Comparison of ENCODE assay signal across 31 cellular contexts in genomic region chr19:629961-630714, GRCh38. TPM values are rescaled to one million over a fixed set of nuclear protein-coding genes. Genes with fewer than 3 reads are reported as not detected.
DNase-seq lines count a peak whose midpoint lies in the region; ATAC-seq and TF ChIP-seq lines count a peak whose summit lies in the region.
"Had no signal": no experiment of that assay in that cellular context is flagged by ENCODE, and none has a peak within 500 bp of the region (broad histone marks: within the 10 kb centered on the region; RNA-seq: fewer than 3 reads in every experiment).

No MANE protein-coding gene starts in this region.

- H3K9me3 ChIP-seq in NT2/D1 (ENCODE audit: insufficient read depth, low read length) (no peaks in the 10 kb centered on the region), sigmoid colon (no peaks in the 10 kb centered on the region)
- H3K9me3 ChIP-seq: gastroesophageal sphincter, upper lobe of right lung had no signal

- H3K4me3 ChIP-seq in NT2/D1 (ENCODE audit: insufficient read length, low read depth), result no peak overlapping the region
- H3K4me3 ChIP-seq in sigmoid colon, result no peak overlapping the region
- H3K4me3 ChIP-seq: gastroesophageal sphincter, upper lobe of right lung had no signal

- H3K36me3 Mint-ChIP-seq in activated T-cell treated with anti-CD3 and anti-CD28 coated beads, Interleukin-2, amount 50 U/mL, for 24 hours (ENCODE audit: low read depth), result peaks cover 70% of the 10 kb centered on the region
- peaks cover 35% of the 10 kb centered on the region for H3K36me3 Mint-ChIP-seq in nephron progenitor cell (ENCODE audit: low read depth)

- H3K27ac Mint-ChIP-seq in activated T-cell treated with anti-CD3 and anti-CD28 coated beads, Interleukin-2, amount 50 U/mL, for 24 hours, result no peak overlapping the region
- peak overlapping the region; percentile 64 for H3K27ac Mint-ChIP-seq in nephron progenitor cell
- H3K27ac Mint-ChIP-seq: B cell; progenitor cell of endocrine pancreas; stimulated activated naive B cell treated with anti-CD40 and anti-IgM and Interleukin-4, amounts not matched to agents 10 μg/mL and 1 μg/mL and 100 μg/mL, for 72 hours; T-helper 1 cell treated with Interleukin-12 subunit alpha and Interleukin-12 subunit beta and Interleukin-4 antibody, amounts not matched to agents 30 μg/mL and 1 μg/mL, for 36 hours had no signal

- no peak for TF ChIP-seq EP300 in sigmoid colon (IDR thresholded peaks at IDR 0.05)

- no peak for DNase-seq in activated T-cell treated with anti-CD3 and anti-CD28 coated beads, Interleukin-2, amount 50 U/mL, for 24 hours
- no peak for DNase-seq in activated T-cell treated with anti-CD3 and anti-CD28 coated beads, Interleukin-2, amount 50 U/mL, for 1 hour
- DNase-seq in NT2/D1 (ENCODE audit: low read depth, low spot score) (no peak), nephron progenitor cell (no peak), sigmoid colon (no peak)
- DNase-seq: activated CD4-positive, alpha-beta T cell treated with anti-CD3 and anti-CD28 coated beads for 1 hour; activated CD8-positive, alpha-beta memory T cell treated with anti-CD3 and anti-CD28 coated beads for 24 hours; brain microvascular endothelial cell; hypothalamus; immature natural killer cell; KG1; left colon; mammary epithelial cell; MM.1S; NCI-H1436; NCI-H2081 treated with DMSO at 0.1 percent for 48 hours; NCI-H345; NCI-H774; stimulated activated CD4-positive, alpha-beta T cell treated with anti-CD3 and anti-CD28 coated beads, Interleukin-4, amount 100 ng/mL, for 4 hours; stimulated activated naive B cell treated with anti-CD40 and anti-IgM and Interleukin-4, amounts not matched to agents 10 μg/mL and 1 μg/mL and 100 μg/mL, for 72 hours; upper lobe of right lung had no signal

- H3K9me3 Mint-ChIP-seq in activated T-cell treated with anti-CD3 and anti-CD28 coated beads, Interleukin-2, amount 50 U/mL, for 24 hours, result no peaks in the 10 kb centered on the region
- no peaks in the 10 kb centered on the region for H3K9me3 Mint-ChIP-seq in nephron progenitor cell
- H3K9me3 Mint-ChIP-seq: immature natural killer cell; stimulated activated naive B cell treated with anti-CD40 and anti-IgM and Interleukin-4, amounts not matched to agents 10 μg/mL and 1 μg/mL and 100 μg/mL, for 72 hours; T-helper 1 cell treated with Interleukin-12 subunit alpha and Interleukin-12 subunit beta and Interleukin-4 antibody, amounts not matched to agents 30 μg/mL and 1 μg/mL, for 36 hours had no signal

- H3K4me1 ChIP-seq in NT2/D1 (ENCODE audit: insufficient read depth, insufficient read length), result peaks cover 9% of the 10 kb centered on the region
- H3K4me1 ChIP-seq in sigmoid colon, result peaks cover 0 to 30% (median 23%) of the 10 kb centered on the region in 4 donors

- H3K36me3 ChIP-seq in NT2/D1 (ENCODE audit: insufficient read depth, insufficient read length, low read length) (peaks cover 48% of the 10 kb centered on the region), sigmoid colon (peaks cover 0 to 35% (median 2%) of the 10 kb centered on the region in 4 donors)

- no peak overlapping the region for H3K27ac ChIP-seq in sigmoid colon
- H3K27ac ChIP-seq: brain microvascular endothelial cell, gastroesophageal sphincter, upper lobe of right lung had no signal

- no peak for TF ChIP-seq POLR2A in sigmoid colon (IDR thresholded peaks at IDR 0.05)

- H3K27me3 ChIP-seq in NT2/D1 (ENCODE audit: insufficient read depth, insufficient read length) (no peaks in the 10 kb centered on the region), sigmoid colon (no peaks in the 10 kb centered on the region)
- H3K27me3 ChIP-seq: brain microvascular endothelial cell, gastroesophageal sphincter, upper lobe of right lung had no signal

- intact Hi-C loops in sigmoid colon (cut with DNase I), result loop anchor here (5.0 kb wide), 1 partner anchor 53 kb away; no protein-coding TSS in a partner anchor

- peaks cover 37% of the 10 kb centered on the region for H3K4me1 Mint-ChIP-seq in activated T-cell treated with anti-CD3 and anti-CD28 coated beads, Interleukin-2, amount 50 U/mL, for 24 hours (ENCODE audit: low read depth)
- peaks cover 42% of the 10 kb centered on the region for H3K4me1 Mint-ChIP-seq in nephron progenitor cell

- WGBS in sigmoid colon, 2 donors, result 94 to 97% methylated on average over 30 of the region's 30 CpGs

- no peak for TF ChIP-seq CTCF in nephron progenitor cell (IDR thresholded peaks at IDR 0.05)
- no peak for TF ChIP-seq CTCF in sigmoid colon (IDR thresholded peaks at IDR 0.05)

- no peak for ATAC-seq in HG02759 (IDR thresholded peaks at IDR 0.05; ENCODE audit: unreplicated experiment)
- ATAC-seq: gastroesophageal sphincter; left colon; sciatic nerve; stimulated activated naive B cell treated with anti-CD40 and anti-IgM and Interleukin-4, amounts not matched to agents 10 μg/mL and 1 μg/mL and 100 μg/mL, for 72 hours; upper lobe of right lung had no signal

- H3K4me3 Mint-ChIP-seq in activated T-cell treated with anti-CD3 and anti-CD28 coated beads, Interleukin-2, amount 50 U/mL, for 24 hours, result peak overlapping the region; percentile 97
- H3K4me3 Mint-ChIP-seq in nephron progenitor cell, result no peak overlapping the region
- H3K4me3 Mint-ChIP-seq: B cell had no signal

- H3K9ac ChIP-seq in NT2/D1 (ENCODE audit: insufficient read length, low read depth), result peak overlapping the region; percentile 32

- no peaks in the 10 kb centered on the region for H3K27me3 Mint-ChIP-seq in activated T-cell treated with anti-CD3 and anti-CD28 coated beads, Interleukin-2, amount 50 U/mL, for 24 hours
- no peaks in the 10 kb centered on the region for H3K27me3 Mint-ChIP-seq in nephron progenitor cell (ENCODE audit: low read depth, poor library complexity)
- H3K27me3 Mint-ChIP-seq: B cell; progenitor cell of endocrine pancreas; stimulated activated naive B cell treated with anti-CD40 and anti-IgM and Interleukin-4, amounts not matched to agents 10 μg/mL and 1 μg/mL and 100 μg/mL, for 72 hours had no signal

RNA-seq across cellular contexts. Expression of gene POLRMT, which starts 3.2 kb away (rescaled TPM):
- 10 to 100 TPM; 18.2 to 26.3 (median 22.3) TPM for total RNA-seq in sigmoid colon
- 10 to 100 TPM; 16.8 to 63.0 (median 30.3) TPM for polyA plus RNA-seq in sigmoid colon

RNA-seq across cellular contexts. Expression of gene FGF22, which starts 9.5 kb away (rescaled TPM):
- 1 to 10 TPM in 1 of 4 donors, under 1 TPM in 1, not detected in 2; 0.99 to 1.7 TPM for total RNA-seq in sigmoid colon
- under 1 TPM in 1 of 3 donors, not detected in 2; 0.20 TPM for polyA plus RNA-seq in sigmoid colon
- total RNA-seq: cerebellum, endothelial cell of umbilical vein, HT1080, left colon, mammary epithelial cell had no signal
- polyA plus RNA-seq: fibroblast of lung, mammary epithelial cell had no signal

RNA-seq across cellular contexts. Expression of gene RNF126, which starts 32.9 kb away (rescaled TPM):
- 10 to 100 TPM; 39.2 to 57.1 (median 55.5) TPM for total RNA-seq in sigmoid colon
- 10 to 100 TPM; 33.5 to 58.8 (median 35.4) TPM for polyA plus RNA-seq in sigmoid colon

RNA-seq across cellular contexts. Expression of gene HCN2, which starts 40.5 kb away (rescaled TPM):
- total RNA-seq in sigmoid colon, result under 1 TPM in 3 of 4 donors, not detected in 1; 0.36 to 0.55 (median 0.54) TPM
- under 1 TPM in 2 of 3 donors, not detected in 1; 0.23 to 0.39 TPM for polyA plus RNA-seq in sigmoid colon
- polyA plus RNA-seq: immature natural killer cell had no signal

RNA-seq across cellular contexts. Expression of gene FSTL3, which starts 46.1 kb away (rescaled TPM):
- total RNA-seq in sigmoid colon, result 100 to 1,000 TPM in 2 of 4 donors, 10 to 100 TPM in 2; 35.7 to 118 (median 107) TPM
- polyA plus RNA-seq in sigmoid colon, result 10 to 100 TPM in 1 of 3 donors, 1 to 10 TPM in 2; 1.6 to 17.8 (median 6.0) TPM
